ENCODE assay signal across 14 cellular contexts in the genomic region with DNA sequence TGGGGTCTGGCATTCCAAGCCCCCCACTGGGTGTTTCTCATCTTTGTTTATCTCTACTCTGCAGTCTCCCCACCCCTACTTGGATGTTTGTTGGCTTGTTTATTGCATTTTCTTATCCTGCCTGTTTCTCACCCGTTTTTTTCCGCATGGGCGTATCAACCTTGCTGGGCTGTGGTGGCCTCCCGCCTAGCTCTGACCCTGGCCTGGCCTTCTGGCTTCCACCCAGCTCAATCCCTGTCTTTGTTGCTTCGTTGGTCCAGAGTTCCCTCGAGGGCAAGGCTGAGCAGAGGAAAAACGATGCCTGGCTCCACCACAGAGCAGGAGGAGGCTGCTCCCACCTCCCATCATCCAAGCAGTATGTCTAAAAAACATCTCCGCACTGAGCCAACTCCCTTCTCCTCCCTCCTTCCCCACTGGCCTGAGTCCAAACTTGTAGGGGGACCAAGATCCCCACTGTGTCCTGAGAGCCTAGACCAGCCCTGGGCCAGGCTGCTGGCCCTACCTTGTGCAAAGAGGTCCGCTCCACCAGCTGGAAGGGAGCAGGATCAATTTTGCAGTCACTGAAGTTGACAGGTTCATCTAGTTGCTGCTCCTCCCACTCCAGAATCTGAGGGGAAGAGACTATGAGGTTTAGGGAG. TPM values are rescaled to one million over a fixed set of nuclear protein-coding genes. Genes with fewer than 3 reads are reported as not detected.
DNase-seq lines count a peak whose midpoint lies in the region; ATAC-seq and TF ChIP-seq lines count a peak whose summit lies in the region.
"Had no signal": no experiment of that assay in that cellular context is flagged by ENCODE, and none has a peak within 500 bp of the region (broad histone marks: within the 10 kb centered on the region; RNA-seq: fewer than 3 reads in every experiment).

No MANE protein-coding gene starts in this region.

- ATAC-seq in GM18867 (IDR thresholded peaks at IDR 0.05; ENCODE audit: unreplicated experiment) = no peak

- no peak overlapping the region for H3K4me3 Mint-ChIP-seq in CD4-positive, alpha-beta memory T cell
- H3K4me3 Mint-ChIP-seq: central memory CD8-positive, alpha-beta T cell had no signal

- no peaks in the 10 kb centered on the region for H3K9me3 ChIP-seq in Peyer's patch
- H3K9me3 ChIP-seq in duodenal mucosa (ENCODE audit: control insufficient read depth in 1 of 2, low read length in 2 of 2) = no peaks in the 10 kb centered on the region
- no peaks in the 10 kb centered on the region for H3K9me3 ChIP-seq in mucosa of stomach (ENCODE audit: control insufficient read depth, low read length)
- H3K9me3 ChIP-seq in testis = no peaks in the 10 kb centered on the region
- H3K9me3 ChIP-seq in CD4-positive, alpha-beta memory T cell (ENCODE audit: control insufficient read depth in 1 of 2, low read length in 2 of 2) = no peaks in the 10 kb centered on the region
- H3K9me3 ChIP-seq: BE2C, sigmoid colon had no signal

- H3K4me1 ChIP-seq in Peyer's patch (peaks cover 0 to 24% (median 0%) of the 10 kb centered on the region in 4 donors), duodenal mucosa (ENCODE audit: control insufficient read depth in 1 of 2, insufficient read depth in 2 of 2, low read length in 2 of 2) (peaks cover 20 to 24% of the 10 kb centered on the region in 2 donors), mucosa of stomach (ENCODE audit: control insufficient read depth, insufficient read depth, low read length) (peaks cover 33% of the 10 kb centered on the region), testis (peaks cover 65% of the 10 kb centered on the region)
- H3K4me1 ChIP-seq in CD4-positive, alpha-beta memory T cell (ENCODE audit: insufficient read depth, low read length) = peaks cover 10% of the 10 kb centered on the region
- H3K4me1 ChIP-seq: BE2C had no signal

- H3K4me1 Mint-ChIP-seq in CD4-positive, alpha-beta memory T cell = peaks cover 0 to 5% (median 0%) of the 10 kb centered on the region in 4 donors
- H3K4me1 Mint-ChIP-seq: central memory CD8-positive, alpha-beta T cell had no signal

- TF ChIP-seq POLR2A in Peyer's patch (IDR thresholded peaks at IDR 0.05) (no peak), testis (IDR thresholded peaks at IDR 0.05) (no peak), lower leg skin (IDR thresholded peaks at IDR 0.05) (no peak)

- H3K9ac ChIP-seq in duodenal mucosa (ENCODE audit: low read depth in 1 of 2, low read length in 2 of 2) (peak overlapping the region; percentile 8 to 66), mucosa of stomach (ENCODE audit: low read length) (peak overlapping the region; percentile 66)
- H3K9ac ChIP-seq: parathyroid adenoma had no signal

- CTCF ChIA-PET in CD4-positive, alpha-beta memory T cell (lab: Charles Lee; ENCODE audit: partially characterized antibody) = interaction anchor here (0.9 to 3.9 kb wide), 6 partner anchors 10 to 190 kb away, joined by 3 to 19 read pairs (median 8); a partner anchor contains a TSS

- peaks cover 0 to 3% of the 10 kb centered on the region in 2 donors for H3K36me3 Mint-ChIP-seq in CD4-positive, alpha-beta memory T cell

- H3K36me3 ChIP-seq in Peyer's patch = peaks cover 0 to 9% (median 0%) of the 10 kb centered on the region in 3 donors
- H3K36me3 ChIP-seq in duodenal mucosa (ENCODE audit: control insufficient read depth in 1 of 2, insufficient read depth in 2 of 2, low read length in 2 of 2) = peaks cover 3 to 27% of the 10 kb centered on the region in 2 donors
- H3K36me3 ChIP-seq in mucosa of stomach (ENCODE audit: control insufficient read depth, insufficient read depth, low read length) = no peaks in the 10 kb centered on the region
- H3K36me3 ChIP-seq in testis (ENCODE audit: low read depth, missing control alignments) = no peaks in the 10 kb centered on the region
- no peaks in the 10 kb centered on the region for H3K36me3 ChIP-seq in CD4-positive, alpha-beta memory T cell (ENCODE audit: insufficient read depth, low read length)
- H3K36me3 ChIP-seq: BE2C had no signal

- H3K27ac Mint-ChIP-seq in CD4-positive, alpha-beta memory T cell = peak overlapping the region in 1 of 7 donors; percentile 12

- H3K9me3 Mint-ChIP-seq in CD4-positive, alpha-beta memory T cell = no peaks in the 10 kb centered on the region
- H3K9me3 Mint-ChIP-seq: central memory CD8-positive, alpha-beta T cell had no signal

- no peak for DNase-seq in Peyer's patch
- DNase-seq in testis = peak; percentile 79
- DNase-seq in DMS79 (lab: John Stamatoyannopoulos, UW) = no peak
- no peak for DNase-seq in CD4-positive, alpha-beta memory T cell
- DNase-seq in lower leg skin (ENCODE audit: low spot score in 2 of 2) = no peak
- DNase-seq: BE2C, islet precursor cell, sigmoid colon had no signal

- peak overlapping the region in 3 of 4 donors; percentile 68 to 94 (median 86) for H3K27ac ChIP-seq in Peyer's patch
- H3K27ac ChIP-seq in duodenal mucosa (ENCODE audit: low read depth, low read length) = peak overlapping the region; percentile 64
- peak overlapping the region in 1 of 2 donors; percentile 56 for H3K27ac ChIP-seq in testis
- no peak overlapping the region for H3K27ac ChIP-seq in CD4-positive, alpha-beta memory T cell (ENCODE audit: low read depth, low read length)
- H3K27ac ChIP-seq: parathyroid adenoma, sigmoid colon had no signal

- H3K4me3 ChIP-seq in Peyer's patch (peak overlapping the region in 1 of 4 donors; percentile 6), duodenal mucosa (ENCODE audit: low read depth in 1 of 2, low read length in 2 of 2) (peak overlapping the region in 1 of 2 donors; percentile 0), mucosa of stomach (ENCODE audit: low read length) (no peak overlapping the region), testis (no peak overlapping the region), lower leg skin (ENCODE audit: low read depth, poor library complexity, severe bottlenecking) (no peak overlapping the region)
- no peak overlapping the region for H3K4me3 ChIP-seq in CD4-positive, alpha-beta memory T cell (ENCODE audit: low read length in 2 of 2)
- H3K4me3 ChIP-seq: sigmoid colon had no signal

- TF ChIP-seq CTCF in Peyer's patch (IDR thresholded peaks at IDR 0.05) = no peak
- no peak for TF ChIP-seq CTCF in testis (IDR thresholded peaks at IDR 0.05)
- no peak for TF ChIP-seq CTCF in lower leg skin (IDR thresholded peaks at IDR 0.05)

- WGBS in testis, 2 donors = 41 to 44% methylated on average over 8 to 9 of the region's 9 CpGs
- 48 to 67% methylated on average over 9 of the region's 9 CpGs for WGBS in lower leg skin, 2 donors

- intact Hi-C loops in testis (cut with DNase I; ENCODE audit: low total_unique reads) (no loop called here), lower leg skin (cut with DNase I; ENCODE audit: low total_unique reads) (loop anchor here (10.0 kb wide), 1 partner anchor 47 kb away; no protein-coding TSS in a partner anchor)
- intact Hi-C loops in CD4-positive, alpha-beta memory T cell (cut with micrococcal nuclease) = loop anchor here (5.0 kb wide), 1 partner anchor 116 kb away; no protein-coding TSS in a partner anchor

- H3K27me3 ChIP-seq in Peyer's patch (no peaks in the 10 kb centered on the region), duodenal mucosa (ENCODE audit: control insufficient read depth in 1 of 2, insufficient read depth in 2 of 2, low read length in 2 of 2) (no peaks in the 10 kb centered on the region), mucosa of stomach (ENCODE audit: control insufficient read depth, insufficient read depth, low read length) (no peaks in the 10 kb centered on the region), testis (no peaks in the 10 kb centered on the region)
- H3K27me3 ChIP-seq in CD4-positive, alpha-beta memory T cell (ENCODE audit: insufficient read depth, low read length) = no peaks in the 10 kb centered on the region
- H3K27me3 ChIP-seq: BE2C, sigmoid colon had no signal

- POLR2A ChIA-PET in CD4-positive, alpha-beta memory T cell (lab: Charles Lee; ENCODE audit: partially characterized antibody) = interaction anchor here (1.0 kb wide), 1 partner anchor 12 kb away, joined by 3 read pairs; no protein-coding TSS in a partner anchor

- H3K27me3 Mint-ChIP-seq in CD4-positive, alpha-beta memory T cell = no peaks in the 10 kb centered on the region
- H3K27me3 Mint-ChIP-seq: central memory CD8-positive, alpha-beta T cell had no signal

RNA-seq across cellular contexts. Expression of a gene that starts 9.8 kb away (rescaled TPM):
- total RNA-seq in Peyer's patch = 10 to 100 TPM; 11.6 to 87.8 (median 63.8) TPM
- total RNA-seq in testis = 100 to 1,000 TPM in 1 of 2 donors, 10 to 100 TPM in 1; 98.2 to 118 TPM
- polyA plus RNA-seq in testis (ENCODE audit: insufficient read depth, low read depth, low replicate concordance) = 46.7 TPM
- total RNA-seq in CD4-positive, alpha-beta memory T cell = 1 to 10 TPM; 3.8 to 5.4 TPM
- under 1 TPM; 0.24 to 0.29 TPM for polyA plus RNA-seq in CD4-positive, alpha-beta memory T cell
- total RNA-seq in lower leg skin = 1 to 10 TPM; 1.7 to 6.0 (median 4.0) TPM

RNA-seq across cellular contexts. Expression of a gene that starts 9.9 kb away (rescaled TPM):
- total RNA-seq in Peyer's patch (100 to 1,000 TPM in 3 of 4 donors, 10 to 100 TPM in 1; 90.8 to 307 (median 239) TPM), testis (10 to 100 TPM; 65.0 to 76.4 TPM), lower leg skin (10 to 100 TPM; 54.7 to 95.9 (median 66.8) TPM)
- 72.2 TPM for polyA plus RNA-seq in testis (ENCODE audit: insufficient read depth, low read depth, low replicate concordance)
- 10 to 100 TPM; 61.3 to 66.1 TPM for total RNA-seq in CD4-positive, alpha-beta memory T cell
- polyA plus RNA-seq in CD4-positive, alpha-beta memory T cell = 10 to 100 TPM; 56.6 to 58.8 TPM

RNA-seq across cellular contexts. Expression of a gene that starts 14.2 kb away (rescaled TPM):
- total RNA-seq in Peyer's patch (10 to 100 TPM in 3 of 4 donors, 1 to 10 TPM in 1; 5.8 to 47.9 (median 19.6) TPM), testis (10 to 100 TPM; 75.9 to 77.2 TPM), lower leg skin (10 to 100 TPM; 60.3 to 81.7 (median 66.9) TPM)
- polyA plus RNA-seq in testis (ENCODE audit: insufficient read depth, low read depth, low replicate concordance) = 28.1 TPM
- total RNA-seq in CD4-positive, alpha-beta memory T cell = 1 to 10 TPM; 9.0 to 10.0 TPM
- 1 to 10 TPM; 1.1 to 1.6 TPM for polyA plus RNA-seq in CD4-positive, alpha-beta memory T cell

RNA-seq across cellular contexts. Expression of a gene that starts 26.4 kb away (rescaled TPM):
- total RNA-seq in Peyer's patch = 1 to 10 TPM in 1 of 4 donors, under 1 TPM in 1, not detected in 2; 0.54 to 2.5 TPM
- under 1 TPM; 0.71 to 0.93 TPM for total RNA-seq in testis
- polyA plus RNA-seq in testis (ENCODE audit: insufficient read depth, low read depth, low replicate concordance) = 7.6 TPM
- not detected for total RNA-seq in CD4-positive, alpha-beta memory T cell
- not detected for polyA plus RNA-seq in CD4-positive, alpha-beta memory T cell
- 1 to 10 TPM in 1 of 4 donors, under 1 TPM in 2, not detected in 1; 0.36 to 1.3 (median 0.37) TPM for total RNA-seq in lower leg skin
- total RNA-seq: RPMI7951 had no signal

RNA-seq across cellular contexts. Expression of a gene that starts 28.2 kb away (rescaled TPM):
- total RNA-seq in Peyer's patch = 10 to 100 TPM in 1 of 4 donors, 1 to 10 TPM in 2, under 1 TPM in 1; 0.53 to 17.3 (median 4.4) TPM
- 1 to 10 TPM; 3.5 to 4.3 TPM for total RNA-seq in testis
- 4.3 TPM for polyA plus RNA-seq in testis (ENCODE audit: insufficient read depth, low read depth, low replicate concordance)
- total RNA-seq in CD4-positive, alpha-beta memory T cell = not detected
- not detected for polyA plus RNA-seq in CD4-positive, alpha-beta memory T cell
- 1 to 10 TPM; 3.3 to 5.2 (median 4.3) TPM for total RNA-seq in lower leg skin
- total RNA-seq: RPMI7951 had no signal
